9 cellular contexts compared by ENCODE assay signal in genomic region chr12:74539261-74539660, GRCh38. TPM values are rescaled to one million over a fixed set of nuclear protein-coding genes. Genes with fewer than 3 reads are reported as not detected.
DNase-seq lines count a peak whose midpoint lies in the region; ATAC-seq lines count a peak whose summit lies in the region.
"Had no signal": no experiment of that assay in that cellular context is flagged by ENCODE, and none has a peak within 500 bp of the region (broad histone marks: within the 10 kb centered on the region; RNA-seq: fewer than 3 reads in every experiment).

No MANE protein-coding gene starts in this region.

- H3K36me3 Mint-ChIP-seq in activated CD8-positive, alpha-beta memory T cell treated with anti-CD3 and anti-CD28 coated beads, Interleukin-2, amount 10 ng/mL, durations not matched to agents 7 days and 5 days: peaks cover 41% of the 10 kb centered on the region
- peaks cover 52% of the 10 kb centered on the region for H3K36me3 Mint-ChIP-seq in activated CD8-positive, alpha-beta T cell treated with anti-CD3 and anti-CD28 coated beads, Interleukin-2, amount 10 ng/mL, durations not matched to agents 7 days and 5 days (ENCODE audit: low read depth)

- no peak for ATAC-seq in activated CD8-positive, alpha-beta memory T cell treated with anti-CD3 and anti-CD28 coated beads, Interleukin-2, amount 10 ng/mL, durations not matched to agents 7 days and 5 days
- no peak for ATAC-seq in activated CD8-positive, alpha-beta T cell treated with anti-CD3 and anti-CD28 coated beads, Interleukin-2, amount 10 ng/mL, durations not matched to agents 7 days and 5 days
- no peak for ATAC-seq in GM19395 (IDR thresholded peaks at IDR 0.05; ENCODE audit: unreplicated experiment)

- no peak overlapping the region for H3K27ac ChIP-seq in thymus (ENCODE audit: low read depth)

- CTCF ChIA-PET in activated CD8-positive, alpha-beta memory T cell treated with anti-CD3 and anti-CD28 coated beads, Interleukin-2, amount 10 ng/mL, durations not matched to agents 7 days and 5 days (lab: Charles Lee): interaction anchor here (0.7 to 1.4 kb wide), 2 partner anchors 10 to 19 kb away, joined by 3 to 4 read pairs; no protein-coding TSS in a partner anchor
- CTCF ChIA-PET in activated CD8-positive, alpha-beta T cell treated with anti-CD3 and anti-CD28 coated beads, Interleukin-2, amount 10 ng/mL, durations not matched to agents 7 days and 5 days (lab: Charles Lee): no interaction called here

- peak overlapping the region; percentile 92 for H3K27ac Mint-ChIP-seq in activated CD8-positive, alpha-beta memory T cell treated with anti-CD3 and anti-CD28 coated beads, Interleukin-2, amount 10 ng/mL, durations not matched to agents 7 days and 5 days
- peak overlapping the region; percentile 14 for H3K27ac Mint-ChIP-seq in activated CD8-positive, alpha-beta T cell treated with anti-CD3 and anti-CD28 coated beads, Interleukin-2, amount 10 ng/mL, durations not matched to agents 7 days and 5 days

- H3K36me3 ChIP-seq in thymus (ENCODE audit: control insufficient read depth, insufficient read depth): no peaks in the 10 kb centered on the region

- H3K4me3 Mint-ChIP-seq in activated CD8-positive, alpha-beta memory T cell treated with anti-CD3 and anti-CD28 coated beads, Interleukin-2, amount 10 ng/mL, durations not matched to agents 7 days and 5 days: peak overlapping the region; percentile 98
- peak overlapping the region; percentile 90 for H3K4me3 Mint-ChIP-seq in activated CD8-positive, alpha-beta T cell treated with anti-CD3 and anti-CD28 coated beads, Interleukin-2, amount 10 ng/mL, durations not matched to agents 7 days and 5 days

- no peaks in the 10 kb centered on the region for H3K27me3 ChIP-seq in thymus (ENCODE audit: control insufficient read depth, insufficient read depth)

- peaks cover 42% of the 10 kb centered on the region for H3K4me1 Mint-ChIP-seq in activated CD8-positive, alpha-beta memory T cell treated with anti-CD3 and anti-CD28 coated beads, Interleukin-2, amount 10 ng/mL, durations not matched to agents 7 days and 5 days
- H3K4me1 Mint-ChIP-seq in activated CD8-positive, alpha-beta T cell treated with anti-CD3 and anti-CD28 coated beads, Interleukin-2, amount 10 ng/mL, durations not matched to agents 7 days and 5 days (ENCODE audit: low read depth): peaks cover 39% of the 10 kb centered on the region

- no peaks in the 10 kb centered on the region for H3K9me3 ChIP-seq in thymus (ENCODE audit: control insufficient read depth)

- peak overlapping the region; percentile 93 for H3K4me3 ChIP-seq in thymus (ENCODE audit: low read length)

- POLR2A ChIA-PET in activated CD8-positive, alpha-beta T cell treated with anti-CD3 and anti-CD28 coated beads, Interleukin-2, amount 10 ng/mL, durations not matched to agents 7 days and 5 days (lab: Charles Lee): no interaction called here

- no peaks in the 10 kb centered on the region for H3K9me3 Mint-ChIP-seq in activated CD8-positive, alpha-beta memory T cell treated with anti-CD3 and anti-CD28 coated beads, Interleukin-2, amount 10 ng/mL, durations not matched to agents 7 days and 5 days (ENCODE audit: low read depth)
- no peaks in the 10 kb centered on the region for H3K9me3 Mint-ChIP-seq in activated CD8-positive, alpha-beta T cell treated with anti-CD3 and anti-CD28 coated beads, Interleukin-2, amount 10 ng/mL, durations not matched to agents 7 days and 5 days (ENCODE audit: insufficient read depth)

- H3K27me3 Mint-ChIP-seq in activated CD8-positive, alpha-beta memory T cell treated with anti-CD3 and anti-CD28 coated beads, Interleukin-2, amount 10 ng/mL, durations not matched to agents 7 days and 5 days: no peaks in the 10 kb centered on the region
- H3K27me3 Mint-ChIP-seq in activated CD8-positive, alpha-beta T cell treated with anti-CD3 and anti-CD28 coated beads, Interleukin-2, amount 10 ng/mL, durations not matched to agents 7 days and 5 days (ENCODE audit: low read depth): no peaks in the 10 kb centered on the region

- H3K4me1 ChIP-seq in thymus (ENCODE audit: control insufficient read depth, insufficient read depth, low read length): peaks cover 26% of the 10 kb centered on the region

- 85% methylated on average over 4 of the region's 4 CpGs for WGBS in thymus

- DNase-seq in activated CD8-positive, alpha-beta memory T cell treated with anti-CD3 and anti-CD28 coated beads, Interleukin-2, amount 10 ng/mL, durations not matched to agents 7 days and 5 days: no peak
- DNase-seq in activated CD8-positive, alpha-beta memory T cell treated with anti-CD3 and anti-CD28 coated beads, Interleukin-2, amount 50 U/mL, for 48 hours: no peak
- DNase-seq in activated CD8-positive, alpha-beta T cell treated with anti-CD3 and anti-CD28 coated beads, Interleukin-2, amount 10 ng/mL, durations not matched to agents 7 days and 5 days: no peak
- peak; percentile 75 for DNase-seq in islet precursor cell
- no peak for DNase-seq in stimulated activated CD4-positive, alpha-beta T cell treated with anti-CD3 and anti-CD28 coated beads, Interleukin-2, amount 100 ng/mL, for 48 hours
- DNase-seq in activated gamma-delta T cell (lab: John Stamatoyannopoulos, UW): no peak
- DNase-seq: NCI-H526 treated with DMSO at 0.1 percent for 48 hours had no signal

RNA-seq across cellular contexts. Expression of gene ATXN7L3B, which starts 1.6 kb away (rescaled TPM):
- total RNA-seq in activated CD8-positive, alpha-beta memory T cell treated with anti-CD3 and anti-CD28 coated beads, Interleukin-2, amount 10 ng/mL, durations not matched to agents 7 days and 5 days: 10 to 100 TPM; 22.7 to 23.4 TPM
- 10 to 100 TPM; 23.8 to 25.2 TPM for total RNA-seq in activated CD8-positive, alpha-beta T cell treated with anti-CD3 and anti-CD28 coated beads, Interleukin-2, amount 10 ng/mL, durations not matched to agents 7 days and 5 days
- polyA plus RNA-seq in thymus: 22.9 TPM
